In the genomic region with DNA sequence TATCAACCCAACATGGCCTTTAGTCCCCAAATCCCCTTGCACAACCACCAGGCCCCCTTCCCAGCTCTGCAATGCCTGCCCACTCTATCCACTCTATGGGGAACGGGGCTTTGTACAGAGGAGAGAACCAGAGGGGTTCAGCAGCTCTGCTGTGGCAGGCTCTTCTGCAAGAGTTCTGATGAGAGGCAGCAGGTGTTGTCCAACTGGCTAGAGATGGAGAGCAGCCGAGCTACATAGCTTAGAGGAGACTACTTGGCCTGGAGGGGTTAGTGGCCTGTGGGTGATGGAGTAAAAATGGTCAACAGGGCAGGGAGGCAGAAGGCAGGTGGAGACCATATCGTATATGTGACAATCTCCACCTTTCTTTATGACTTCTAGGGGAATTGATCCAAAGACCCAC, we compare ENCODE assay signal across 31 cellular contexts.
"Had no signal": no experiment of that assay in that cellular context is flagged by ENCODE, and none has a peak within 500 bp of the region (broad histone marks: within the 10 kb centered on the region; RNA-seq: fewer than 3 reads in every experiment).

No MANE protein-coding gene starts in this region.

- H3K9me3 ChIP-seq: adrenal gland, body of pancreas, esophagus muscularis mucosa, gastrocnemius medialis, heart left ventricle had no signal

- H3K4me3 ChIP-seq: adrenal gland, body of pancreas, esophagus muscularis mucosa, gastrocnemius medialis, heart left ventricle had no signal

- H3K36me3 ChIP-seq: adrenal gland, esophagus muscularis mucosa, gastrocnemius medialis, heart left ventricle, WERI-Rb-1 had no signal

- H3K27me3 ChIP-seq: adrenal gland, body of pancreas, esophagus muscularis mucosa, gastrocnemius medialis, heart left ventricle had no signal

- DNase-seq: activated B cell treated with CpG ODN at 0.5 μM for 24 hours; activated CD4-positive, alpha-beta T cell treated with anti-CD3 and anti-CD28 coated beads for 48 hours; activated CD4-positive, alpha-beta T cell treated with anti-CD3 and anti-CD28 coated beads, Interleukin-2, amount 50 U/mL, for 1 hour; activated CD4-positive, alpha-beta T cell treated with anti-CD3 and anti-CD28 coated beads, Interleukin-2, amount 50 U/mL, for 48 hours; activated CD8-positive, alpha-beta memory T cell treated with anti-CD3 and anti-CD28 coated beads for 24 hours; activated CD8-positive, alpha-beta T cell treated with anti-CD3 and anti-CD28 coated beads for 36 hours; activated effector memory CD4-positive, alpha-beta T cell treated with Interleukin-2 at 50 U/mL for 16 hours; activated naive CD4-positive, alpha-beta T cell treated with anti-CD3 and anti-CD28 coated beads for 36 hours; activated naive CD8-positive, alpha-beta T cell treated with anti-CD3 and anti-CD28 coated beads for 36 hours; activated naive CD8-positive, alpha-beta T cell treated with anti-CD3 and anti-CD28 coated beads, Interleukin-2, amount 50 U/mL, for 24 hours; activated T-cell treated with anti-CD3 and anti-CD28 coated beads, Interleukin-2, amount 50 U/mL, for 4 hours; adrenal gland; amygdala; aorta; body of pancreas; caudate nucleus; cortex of kidney; dermis blood vessel endothelial cell; effector CD4-positive, alpha-beta T cell; effector memory CD8-positive, alpha-beta T cell; erythroblast; foreskin keratinocyte; glutamatergic neuron; heart left ventricle; T-helper 17 cell; T1000; WERI-Rb-1 had no signal

- ATAC-seq: activated CD4-positive, CD25-positive, alpha-beta regulatory T cell treated with anti-CD3 and anti-CD28 coated beads, Interleukin-2, amount 50 U/mL, for 24 hours; activated CD8-positive, alpha-beta T cell treated with anti-CD3 and anti-CD28 coated beads for 36 hours; activated naive CD8-positive, alpha-beta T cell treated with anti-CD3 and anti-CD28 coated beads, Interleukin-2, amount 50 U/mL, for 24 hours; activated T-cell treated with anti-CD3 and anti-CD28 coated beads, Interleukin-2, amount 50 U/mL, for 4 hours; activated T-helper 17 cell treated with anti-CD3 and anti-CD28 coated beads, Interleukin-2, amount 50 U/mL, for 72 hours; body of pancreas; effector memory CD8-positive, alpha-beta T cell; foreskin keratinocyte; gastrocnemius medialis; heart left ventricle; T-helper 17 cell had no signal

- H3K27ac ChIP-seq: adrenal gland, body of pancreas, esophagus muscularis mucosa, foreskin keratinocyte, gastrocnemius medialis, heart left ventricle, WERI-Rb-1 had no signal

- H3K4me1 ChIP-seq: adrenal gland, body of pancreas, esophagus muscularis mucosa, foreskin keratinocyte, gastrocnemius medialis had no signal
